In the genomic region with DNA sequence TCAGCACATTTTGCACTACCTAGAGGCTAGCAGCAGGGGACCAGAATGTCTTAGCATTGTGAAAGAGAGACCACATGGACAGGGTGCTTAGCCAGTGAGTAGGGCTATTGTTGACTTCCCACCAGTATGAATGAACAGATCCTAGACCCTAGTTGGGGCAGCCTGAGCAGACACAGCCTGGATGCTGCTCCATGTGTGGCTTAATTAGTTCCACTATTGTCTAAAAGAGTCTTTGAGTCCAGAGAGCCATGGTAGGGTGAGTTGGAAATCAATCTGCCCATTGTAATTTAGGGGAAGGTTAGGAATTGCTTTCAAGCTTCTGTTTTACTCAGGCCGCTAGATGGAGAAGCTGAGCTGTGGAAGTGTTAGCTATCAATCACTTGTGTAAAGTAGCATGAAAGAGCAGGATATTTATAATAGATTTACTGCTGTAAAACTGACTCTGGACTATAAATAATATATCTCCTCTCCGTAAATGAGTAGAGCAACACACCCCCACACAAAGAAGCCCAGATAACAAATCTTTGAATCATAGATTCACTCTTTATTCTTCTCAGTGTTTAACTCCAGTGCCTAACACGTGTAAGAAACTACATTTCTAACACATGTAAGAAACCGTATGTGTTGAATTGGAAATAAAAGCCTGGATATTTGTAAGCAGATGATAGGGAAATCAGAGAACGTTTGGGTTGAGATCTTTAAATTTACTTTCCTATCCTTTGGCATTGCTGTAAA, we compare ENCODE assay signal across 1 cellular context.
TF ChIP-seq lines count a peak whose summit lies in the region.

No MANE protein-coding gene starts in this region.

TF ChIP-seq in HepG2, 621 proteins besides CTCF, POLR2A, EP300 and RAD21:
- TF ChIP-seq RARA (CRISPR knock-in tag; IDR thresholded peaks at IDR 0.05) (no peak), GTF3A (CRISPR knock-in tag; conservative IDR thresholded peaks at IDR 0.05) (no peak), ZNF878 (CRISPR knock-in tag; IDR thresholded peaks at IDR 0.05) (no peak), SMC3 (IDR thresholded peaks at IDR 0.05; ENCODE audit: low read length) (peak; percentile 50), SRSF9 (IDR thresholded peaks at IDR 0.05; ENCODE audit: borderline replicate concordance, insufficient read depth, low read depth, low read length, poor library complexity, severe bottlenecking) (no peak), ZNF883 (CRISPR knock-in tag; IDR thresholded peaks at IDR 0.05; ENCODE audit: not compliant biosample characterization) (no peak), STAG1 (CRISPR knock-in tag; IDR thresholded peaks at IDR 0.05) (peak; percentile 66)
- TF ChIP-seq, protein P1, sequence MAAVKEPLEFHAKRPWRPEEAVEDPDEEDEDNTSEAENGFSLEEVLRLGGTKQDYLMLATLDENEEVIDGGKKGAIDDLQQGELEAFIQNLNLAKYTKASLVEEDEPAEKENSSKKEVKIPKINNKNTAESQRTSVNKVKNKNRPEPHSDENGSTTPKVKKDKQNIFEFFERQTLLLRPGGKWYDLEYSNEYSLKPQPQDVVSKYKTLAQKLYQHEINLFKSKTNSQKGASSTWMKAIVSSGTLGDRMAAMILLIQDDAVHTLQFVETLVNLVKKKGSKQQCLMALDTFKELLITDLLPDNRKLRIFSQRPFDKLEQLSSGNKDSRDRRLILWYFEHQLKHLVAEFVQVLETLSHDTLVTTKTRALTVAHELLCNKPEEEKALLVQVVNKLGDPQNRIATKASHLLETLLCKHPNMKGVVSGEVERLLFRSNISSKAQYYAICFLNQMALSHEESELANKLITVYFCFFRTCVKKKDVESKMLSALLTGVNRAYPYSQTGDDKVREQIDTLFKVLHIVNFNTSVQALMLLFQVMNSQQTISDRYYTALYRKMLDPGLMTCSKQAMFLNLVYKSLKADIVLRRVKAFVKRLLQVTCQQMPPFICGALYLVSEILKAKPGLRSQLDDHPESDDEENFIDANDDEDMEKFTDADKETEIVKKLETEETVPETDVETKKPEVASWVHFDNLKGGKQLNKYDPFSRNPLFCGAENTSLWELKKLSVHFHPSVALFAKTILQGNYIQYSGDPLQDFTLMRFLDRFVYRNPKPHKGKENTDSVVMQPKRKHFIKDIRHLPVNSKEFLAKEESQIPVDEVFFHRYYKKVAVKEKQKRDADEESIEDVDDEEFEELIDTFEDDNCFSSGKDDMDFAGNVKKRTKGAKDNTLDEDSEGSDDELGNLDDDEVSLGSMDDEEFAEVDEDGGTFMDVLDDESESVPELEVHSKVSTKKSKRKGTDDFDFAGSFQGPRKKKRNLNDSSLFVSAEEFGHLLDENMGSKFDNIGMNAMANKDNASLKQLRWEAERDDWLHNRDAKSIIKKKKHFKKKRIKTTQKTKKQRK (IDR thresholded peaks at IDR 0.05; ENCODE audit: low read length): no peak
- TF ChIP-seq, protein P2, sequence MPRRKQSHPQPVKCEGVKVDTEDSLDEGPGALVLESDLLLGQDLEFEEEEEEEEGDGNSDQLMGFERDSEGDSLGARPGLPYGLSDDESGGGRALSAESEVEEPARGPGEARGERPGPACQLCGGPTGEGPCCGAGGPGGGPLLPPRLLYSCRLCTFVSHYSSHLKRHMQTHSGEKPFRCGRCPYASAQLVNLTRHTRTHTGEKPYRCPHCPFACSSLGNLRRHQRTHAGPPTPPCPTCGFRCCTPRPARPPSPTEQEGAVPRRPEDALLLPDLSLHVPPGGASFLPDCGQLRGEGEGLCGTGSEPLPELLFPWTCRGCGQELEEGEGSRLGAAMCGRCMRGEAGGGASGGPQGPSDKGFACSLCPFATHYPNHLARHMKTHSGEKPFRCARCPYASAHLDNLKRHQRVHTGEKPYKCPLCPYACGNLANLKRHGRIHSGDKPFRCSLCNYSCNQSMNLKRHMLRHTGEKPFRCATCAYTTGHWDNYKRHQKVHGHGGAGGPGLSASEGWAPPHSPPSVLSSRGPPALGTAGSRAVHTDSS (CRISPR knock-in tag; conservative IDR thresholded peaks at IDR 0.05): no peak
